In the genomic region with DNA sequence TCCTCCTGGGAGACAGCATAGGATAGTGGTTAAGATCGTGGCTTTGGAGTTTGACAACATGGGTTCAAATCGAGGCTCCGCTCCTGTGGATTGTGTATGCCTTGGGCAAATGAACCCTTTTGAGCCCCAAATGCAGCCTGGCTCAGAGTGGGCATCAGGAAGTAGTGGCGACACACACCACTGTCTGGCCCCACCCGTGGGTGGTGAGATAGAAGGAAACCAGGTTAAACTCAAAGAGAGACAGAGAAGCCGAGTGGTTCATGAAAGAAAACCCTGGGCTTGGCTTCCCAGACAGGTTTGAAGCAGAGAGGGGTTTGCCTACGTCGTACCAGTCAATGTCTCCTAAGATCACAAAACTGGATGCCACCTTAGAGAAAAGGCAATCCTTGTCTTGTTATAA, we compare ENCODE assay signal across 12 cellular contexts. TPM values are rescaled to one million over a fixed set of nuclear protein-coding genes. Genes with fewer than 3 reads are reported as not detected.
A peak's percentile ranks its signal among the peaks of the same experiment; 100 is the strongest.
DNase-seq lines count a peak whose midpoint lies in the region; ATAC-seq and TF ChIP-seq lines count a peak whose summit lies in the region.
"Had no signal": no experiment of that assay in that cellular context is flagged by ENCODE, and none has a peak within 500 bp of the region (broad histone marks: within the 10 kb centered on the region; RNA-seq: fewer than 3 reads in every experiment).

No MANE protein-coding gene starts in this region.

- TF ChIP-seq RAD21 in IMR-90 (IDR thresholded peaks at IDR 0.05; ENCODE audit: low read length): no peak

- peaks cover 26% of the 10 kb centered on the region for H3K9me1 ChIP-seq in IMR-90 (ENCODE audit: insufficient read depth, low read length)

- POLR2A ChIA-PET in IMR-90 (lab: Charles Lee; ENCODE audit: unreplicated experiment): no interaction called here

- H2AFZ ChIP-seq in IMR-90 (replicated peaks; ENCODE audit: low read length, poor library complexity): peak overlapping the region; percentile 61
- peak overlapping the region; percentile 56 for H2AFZ ChIP-seq in osteoblast (ENCODE audit: low read length)

- in situ Hi-C loops in IMR-90 (cut with MboI; ENCODE audit: low sequenced_read_pairs) (no loop called here), brain microvascular endothelial cell (cut with HindIII; ENCODE audit: low pct_ligation_motif_present, low sequenced_read_pairs) (no loop called here)

- H3K79me1 ChIP-seq in IMR-90 (ENCODE audit: low read depth in 1 of 2, low read length in 2 of 2): peaks cover 0 to 18% of the 10 kb centered on the region in 2 experiments; a peak in 2 of 4 replicates

- no peaks in the 10 kb centered on the region for H3K9me3 ChIP-seq in IMR-90 (ENCODE audit: control insufficient read depth, insufficient read depth, low read length)
- no peaks in the 10 kb centered on the region for H3K9me3 ChIP-seq in osteoblast (ENCODE audit: low read depth, low read length)
- H3K9me3 ChIP-seq: upper lobe of left lung had no signal

- H3K4me3 ChIP-seq in IMR-90 (ENCODE audit: insufficient read depth, low read depth, low read length) (no peak overlapping the region), brain microvascular endothelial cell (ENCODE audit: low read depth, low read length) (no peak overlapping the region), osteoblast (ENCODE audit: insufficient read depth, low read length) (peak overlapping the region; percentile 36)
- H3K4me3 ChIP-seq: upper lobe of left lung had no signal

- no peaks in the 10 kb centered on the region for H3K36me3 ChIP-seq in IMR-90 (ENCODE audit: control insufficient read depth, insufficient read depth, low read length)
- no peaks in the 10 kb centered on the region for H3K36me3 ChIP-seq in brain microvascular endothelial cell (replicated peaks)
- no peaks in the 10 kb centered on the region for H3K36me3 ChIP-seq in osteoblast (ENCODE audit: insufficient read depth, low read length)
- H3K36me3 ChIP-seq: upper lobe of left lung had no signal

- H3K4me2 ChIP-seq in IMR-90 (ENCODE audit: low read depth, low read length): no peak overlapping the region
- H3K4me2 ChIP-seq in osteoblast (ENCODE audit: insufficient read depth, low read length): peak overlapping the region; percentile 69

- H2BK20ac ChIP-seq in IMR-90 (ENCODE audit: low read depth, low read length): peak overlapping the region; percentile 38

- H2BK120ac ChIP-seq in IMR-90 (ENCODE audit: low read depth, low read length): peak overlapping the region; percentile 53

- 0 out of 2 replicates have a peak overlapping the region, but pooled peaks have one; percentile 34 for H3K23ac ChIP-seq in IMR-90 (ENCODE audit: low read depth, low read length)

- peak overlapping the region; percentile 10; the same call in 1 of the 2 replicates for H3K18ac ChIP-seq in IMR-90 (ENCODE audit: low read depth, low read length)

- H3K4me1 ChIP-seq in IMR-90 (ENCODE audit: control insufficient read depth, insufficient read depth, low read length): peaks cover 14% of the 10 kb centered on the region
- H3K4me1 ChIP-seq in osteoblast (ENCODE audit: insufficient read depth, low read length): peaks cover 35% of the 10 kb centered on the region

- DNase-seq in IMR-90 (no peak), brain microvascular endothelial cell (no peak), osteoblast (ENCODE audit: insufficient read length, low spot score, missing footprints) (no peak), COLO829 (ENCODE audit: low spot score) (no peak), NOMO-1 (lab: John Stamatoyannopoulos, UW; ENCODE audit: unreplicated experiment in 2 of 2) (no peak), retina (no peak)
- DNase-seq in activated CD4-positive, alpha-beta T cell treated with anti-CD3 and anti-CD28 coated beads, Interleukin-2, amount 50 U/mL, for 1 hour: peak; percentile 35
- DNase-seq: activated CD4-positive, CD25-positive, alpha-beta regulatory T cell; NCI-H2029; NK-92 treated with Interleukin-12 subunit alpha and Interleukin-12 subunit beta, amount 100 ng/mL, for 24 hours; upper lobe of left lung had no signal

- no peak overlapping the region for H3K56ac ChIP-seq in IMR-90 (ENCODE audit: extremely low read depth, insufficient read depth, low read length)

- H3K4ac ChIP-seq in IMR-90 (ENCODE audit: low read depth, low read length): peak overlapping the region; percentile 95

- WGBS in IMR-90 (ENCODE audit: extremely low coverage in 2 of 2, insufficient read length in 1 of 2), 2 experiments: 100% methylated on average over 1 of the region's 8 CpGs; no CpG with 5 or more reads in 1 of the 2 experiments

- H4K91ac ChIP-seq in IMR-90 (ENCODE audit: insufficient read depth, low read depth, low read length): peak overlapping the region; percentile 53

- peak overlapping the region; percentile 47 for H2AK9ac ChIP-seq in IMR-90 (replicated peaks; ENCODE audit: low read depth, low read length, poor library complexity)

- peak overlapping the region; percentile 21; the same call in 1 of the 2 replicates for H4K5ac ChIP-seq in IMR-90 (ENCODE audit: low read depth, low read length)

- H2BK5ac ChIP-seq in IMR-90 (ENCODE audit: low read depth, low read length, poor library complexity, severe bottlenecking): peak overlapping the region; percentile 12

- H3K27ac ChIP-seq in IMR-90 (ENCODE audit: insufficient read depth, low read length): peak overlapping the region; percentile 16; the same call in 1 of the 2 replicates
- peak overlapping the region; percentile 1 for H3K27ac ChIP-seq in brain microvascular endothelial cell
- H3K27ac ChIP-seq in osteoblast (ENCODE audit: low read depth, low read length): peak overlapping the region; percentile 71

- no peak overlapping the region for H3K9ac ChIP-seq in IMR-90 (ENCODE audit: low read depth, low read length)

- dilution Hi-C loops in IMR-90 (cut with HindIII; ENCODE audit: low sequenced_read_pairs, unreplicated experiment): no loop called here

- peak overlapping the region; percentile 50 for H2AK5ac ChIP-seq in IMR-90 (ENCODE audit: low read depth, low read length)

- intact Hi-C loops in IMR-90 (cut with micrococcal nuclease): loop anchor here (5.0 kb wide), 1 partner anchor 58 kb away; a partner anchor contains a TSS

- TF ChIP-seq POLR2A in IMR-90 (IDR thresholded peaks at IDR 0.05; ENCODE audit: low read depth, low read length): no peak

- H4K20me1 ChIP-seq in IMR-90 (ENCODE audit: insufficient read depth, low read length): no peaks in the 10 kb centered on the region
- H4K20me1 ChIP-seq in osteoblast (ENCODE audit: insufficient read depth, low read length): no peaks in the 10 kb centered on the region

- ATAC-seq in IMR-90 (ENCODE audit: low read depth): no peak
- no peak for ATAC-seq in GM21717 (IDR thresholded peaks at IDR 0.05; ENCODE audit: unreplicated experiment)

- peak overlapping the region; percentile 4 to 41; a peak in 1 of 4 replicates for H4K8ac ChIP-seq in IMR-90 (ENCODE audit: low read depth in 2 of 2, low read length in 2 of 2)

- BruUV-seq in IMR-90 (replicated peaks; lab: Mats Ljungman, UMichigan): no TSS peak

- H3K79me2 ChIP-seq in osteoblast (ENCODE audit: insufficient read depth, low read length): no peaks in the 10 kb centered on the region

- no peak for TF ChIP-seq CTCF in IMR-90 (conservative IDR thresholded peaks at IDR 0.05; ENCODE audit: low read depth, low read length)
- no peak for TF ChIP-seq CTCF in brain microvascular endothelial cell (IDR thresholded peaks at IDR 0.05; ENCODE audit: low read depth, low read length, missing control alignments)
- no peak for TF ChIP-seq CTCF in osteoblast (IDR thresholded peaks at IDR 0.05; ENCODE audit: extremely low read depth, low read depth, low read length)

- peak overlapping the region; percentile 48; the same call in 1 of the 3 replicates for H2BK15ac ChIP-seq in IMR-90 (ENCODE audit: low read depth, low read length)

- H3K27me3 ChIP-seq in IMR-90 (ENCODE audit: control insufficient read depth, insufficient read depth, low read length): no peaks in the 10 kb centered on the region
- H3K27me3 ChIP-seq in brain microvascular endothelial cell (replicated peaks): no peaks in the 10 kb centered on the region
- H3K27me3 ChIP-seq in osteoblast (ENCODE audit: insufficient read depth, low read length): no peaks in the 10 kb centered on the region
- H3K27me3 ChIP-seq: upper lobe of left lung had no signal

- peak overlapping the region; percentile 76 for H3K14ac ChIP-seq in IMR-90 (replicated peaks; ENCODE audit: low read depth, low read length)

- CTCF ChIA-PET in IMR-90 (lab: Yijun Ruan, JAX): interaction anchor here (1.3 kb wide), 1 partner anchor 167 kb away, joined by 3 read pairs; no protein-coding TSS in a partner anchor

TF ChIP-seq in IMR-90, 13 proteins besides CTCF, POLR2A, EP300 and RAD21:
- TF ChIP-seq CEBPB (IDR thresholded peaks at IDR 0.05; ENCODE audit: low read depth, low read length) (no peak), SMC3 (IDR thresholded peaks at IDR 0.05; ENCODE audit: low read depth, low read length) (no peak)

RNA-seq across cellular contexts. Expression of a gene that starts 57.7 kb away (rescaled TPM):
- 17.9 and 24.2 TPM in 2 replicates for total RNA-seq in IMR-90 (2012; rRNA removed)
- 11.9 and 12.3 TPM in 2 replicates for polyA plus RNA-seq in IMR-90 (2012; rRNA removed)
- polyA plus RNA-seq in IMR-90 (2012; cell fraction: cytosol; rRNA removed): 2.3 and 2.7 TPM in 2 replicates
- polyA plus RNA-seq in IMR-90 (2012; cell fraction: nucleus; rRNA removed; ENCODE audit: low replicate concordance): 1.1 and 12.1 TPM in 2 replicates
- 5.1 and 5.3 TPM in 2 replicates for total RNA-seq in osteoblast

Comparison
In these comparisons a context has a peak if more than half of its experiments do, and no peak if none do; other contexts are left out.
1. H3K27ac ChIP-seq: peak in every context shown above with its lines; median percentile 71 in osteoblast; 16 in IMR-90; 1 in brain microvascular endothelial cell.